Comparison of ENCODE assay signal across 1 cellular context in the genomic region with DNA sequence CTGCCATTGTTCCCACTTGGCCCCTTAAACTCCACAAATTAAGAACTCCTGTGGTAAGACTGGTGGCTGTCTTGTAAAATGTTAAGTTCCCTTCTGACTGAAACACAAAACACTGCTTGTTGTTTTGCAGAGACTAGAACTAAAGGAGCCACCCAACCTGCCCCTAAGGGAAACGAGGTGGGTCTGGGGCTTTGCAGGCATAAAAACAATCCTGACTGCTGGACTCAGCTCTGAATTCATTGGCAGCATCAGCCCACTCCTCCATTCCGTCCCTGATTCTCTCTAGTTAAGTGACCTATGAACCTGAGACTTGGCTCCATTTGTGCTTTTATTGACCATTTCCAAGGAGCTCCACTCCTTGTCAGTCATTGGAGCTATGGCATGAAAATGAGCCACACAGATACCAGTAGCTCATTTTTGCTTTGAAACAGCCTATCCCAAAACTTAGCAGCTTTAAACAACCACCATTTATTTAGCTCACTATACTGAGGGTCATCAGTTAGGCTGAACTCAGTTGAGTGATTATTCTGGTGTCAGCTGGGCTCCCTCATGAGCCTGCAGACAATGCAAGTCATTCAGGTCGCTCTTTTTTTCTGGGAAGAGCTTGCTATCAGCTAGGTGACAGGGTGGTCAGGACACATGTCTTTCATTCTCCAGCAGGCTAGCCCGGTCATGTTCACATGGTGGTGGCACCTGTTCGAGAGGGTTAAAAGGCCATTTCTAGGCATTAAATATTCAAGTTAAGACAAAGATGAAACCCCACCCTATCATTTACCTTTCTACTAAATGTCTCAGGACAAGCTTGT.
TF ChIP-seq lines count a peak whose summit lies in the region.

No MANE protein-coding gene starts in this region.

TF ChIP-seq in K562, 482 proteins besides CTCF, POLR2A, EP300 and RAD21 (continued from another document):
- TF ChIP-seq, protein P1, sequence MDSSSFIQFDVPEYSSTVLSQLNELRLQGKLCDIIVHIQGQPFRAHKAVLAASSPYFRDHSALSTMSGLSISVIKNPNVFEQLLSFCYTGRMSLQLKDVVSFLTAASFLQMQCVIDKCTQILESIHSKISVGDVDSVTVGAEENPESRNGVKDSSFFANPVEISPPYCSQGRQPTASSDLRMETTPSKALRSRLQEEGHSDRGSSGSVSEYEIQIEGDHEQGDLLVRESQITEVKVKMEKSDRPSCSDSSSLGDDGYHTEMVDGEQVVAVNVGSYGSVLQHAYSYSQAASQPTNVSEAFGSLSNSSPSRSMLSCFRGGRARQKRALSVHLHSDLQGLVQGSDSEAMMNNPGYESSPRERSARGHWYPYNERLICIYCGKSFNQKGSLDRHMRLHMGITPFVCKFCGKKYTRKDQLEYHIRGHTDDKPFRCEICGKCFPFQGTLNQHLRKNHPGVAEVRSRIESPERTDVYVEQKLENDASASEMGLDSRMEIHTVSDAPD (CRISPR knock-in tag; IDR thresholded peaks at IDR 0.05), result no peak
- TF ChIP-seq MED1 (CRISPR knock-in tag; IDR thresholded peaks at IDR 0.05; ENCODE audit: borderline replicate concordance) (no peak), SMC3 (conservative IDR thresholded peaks at IDR 0.05; ENCODE audit: insufficient read depth, low read depth, low read length) (no peak), BCOR (IDR thresholded peaks at IDR 0.05) (no peak), POLR2B (IDR thresholded peaks at IDR 0.05; ENCODE audit: low read depth, partially characterized antibody) (no peak), MTA2 (IDR thresholded peaks at IDR 0.05; ENCODE audit: low read depth) (peak; percentile 27; the same call in 1 of the 2 replicates), ZNF707 (CRISPR knock-in tag; conservative IDR thresholded peaks at IDR 0.05) (no peak), RBM25 (IDR thresholded peaks at IDR 0.05; ENCODE audit: low read depth, low read length, severe bottlenecking) (no peak), ZNF384 (IDR thresholded peaks at IDR 0.05; ENCODE audit: low read depth, low read length) (peak; percentile 31; the same call in 1 of the 2 replicates), NR4A1 (CRISPR knock-in tag; IDR thresholded peaks at IDR 0.05) (no peak), NR4A1 (tag; IDR thresholded peaks at IDR 0.05) (peak; percentile 75; the same call in 1 of the 2 replicates), ZSCAN29 (IDR thresholded peaks at IDR 0.05) (no peak), RB1 (IDR thresholded peaks at IDR 0.05; ENCODE audit: low read depth) (no peak), CBFA2T2 (conservative IDR thresholded peaks at IDR 0.05) (peak; percentile 59), ZNF24 (IDR thresholded peaks at IDR 0.05) (no peak), STAT5A (IDR thresholded peaks at IDR 0.05; ENCODE audit: borderline replicate concordance, low read length) (no peak), NFIX (CRISPR knock-in tag; IDR thresholded peaks at IDR 0.05; ENCODE audit: low read depth) (no peak), ZNF785 (CRISPR knock-in tag; IDR thresholded peaks at IDR 0.05) (no peak), POLR3A (IDR thresholded peaks at IDR 0.05; ENCODE audit: borderline replicate concordance, extremely low read depth, insufficient read depth, insufficient read length) (no peak), GTF2A2 (tag; IDR thresholded peaks at IDR 0.05) (no peak), TAF9B (IDR thresholded peaks at IDR 0.05; ENCODE audit: partially characterized antibody) (peak; percentile 28), KDM4B (IDR thresholded peaks at IDR 0.05; ENCODE audit: borderline replicate concordance in 2 of 2, low read depth in 1 of 2) (no peak), NFE2L1 (tag; IDR thresholded peaks at IDR 0.05; ENCODE audit: borderline replicate concordance, low read depth) (0 out of 2 replicates have a peak, but pooled peaks have one; percentile 2), PHTF2 (CRISPR knock-in tag; IDR thresholded peaks at IDR 0.05) (no peak), NCOR1 (IDR thresholded peaks at IDR 0.05) (peak; percentile 45; the same call in 1 of the 2 replicates), MCM7 (IDR thresholded peaks at IDR 0.05) (no peak), THRAP3 (IDR thresholded peaks at IDR 0.05; ENCODE audit: borderline replicate concordance) (no peak), NFE2 (IDR thresholded peaks at IDR 0.05; ENCODE audit: low read depth) (peak; percentile 57; the same call in 1 of the 2 replicates), YBX1 (IDR thresholded peaks at IDR 0.05) (no peak), MAFF (IDR thresholded peaks at IDR 0.05; ENCODE audit: low read length) (0 out of 2 replicates have a peak, but pooled peaks have one; percentile 26), TAL1 (IDR thresholded peaks at IDR 0.05) (peak; percentile 54; the same call in 1 of the 2 replicates), IRF2 (CRISPR knock-in tag; IDR thresholded peaks at IDR 0.05) (no peak), DMBX1 (CRISPR knock-in tag; IDR thresholded peaks at IDR 0.05; ENCODE audit: borderline replicate concordance) (peak; percentile 53; the same call in 1 of the 2 replicates), JUND (IDR thresholded peaks at IDR 0.05; ENCODE audit: borderline replicate concordance, low read depth, low read length) (no peak), JUND (tag; IDR thresholded peaks at IDR 0.05; ENCODE audit: borderline replicate concordance, low read depth, low read length) (peak; percentile 18; the same call in 1 of the 3 replicates), C11orf30 (IDR thresholded peaks at IDR 0.05; ENCODE audit: low read depth) (peak; percentile 75), TEAD4 (IDR thresholded peaks at IDR 0.05; ENCODE audit: low read length) (0 out of 2 replicates have a peak, but pooled peaks have one; percentile 25), TEAD4 (CRISPR knock-in tag; IDR thresholded peaks at IDR 0.05; ENCODE audit: borderline replicate concordance) (no peak), ARID1B (IDR thresholded peaks at IDR 0.05) (peak; percentile 59), NR2C2 (CRISPR knock-in tag; IDR thresholded peaks at IDR 0.05) (no peak), NR2C2 (tag; IDR thresholded peaks at IDR 0.05) (peak; percentile 82), PML (IDR thresholded peaks at IDR 0.05; ENCODE audit: low read length) (no peak), MECOM (CRISPR knock-in tag; IDR thresholded peaks at IDR 0.05) (peak; percentile 77; the same call in 1 of the 2 replicates), ZNF583 (CRISPR knock-in tag; IDR thresholded peaks at IDR 0.05) (no peak), ZNF217 (CRISPR knock-in tag; IDR thresholded peaks at IDR 0.05) (no peak), ZNF316 (IDR thresholded peaks at IDR 0.05) (peak; percentile 70), RUNX1 (IDR thresholded peaks at IDR 0.05; ENCODE audit: low read depth) (no peak), ZNF79 (CRISPR knock-in tag; IDR thresholded peaks at IDR 0.05; ENCODE audit: low read depth) (no peak), DPF2 (IDR thresholded peaks at IDR 0.05) (peak; percentile 20; the same call in 1 of the 2 replicates), KAT2B (IDR thresholded peaks at IDR 0.05; ENCODE audit: low read depth, low read length) (no peak), MCM2 (IDR thresholded peaks at IDR 0.05; ENCODE audit: low read depth) (no peak), TEAD2 (tag; IDR thresholded peaks at IDR 0.05) (no peak), NR3C1 (CRISPR knock-in tag; IDR thresholded peaks at IDR 0.05) (no peak), ATF7 (IDR thresholded peaks at IDR 0.05) (no peak)
- TF ChIP-seq, protein P2, sequence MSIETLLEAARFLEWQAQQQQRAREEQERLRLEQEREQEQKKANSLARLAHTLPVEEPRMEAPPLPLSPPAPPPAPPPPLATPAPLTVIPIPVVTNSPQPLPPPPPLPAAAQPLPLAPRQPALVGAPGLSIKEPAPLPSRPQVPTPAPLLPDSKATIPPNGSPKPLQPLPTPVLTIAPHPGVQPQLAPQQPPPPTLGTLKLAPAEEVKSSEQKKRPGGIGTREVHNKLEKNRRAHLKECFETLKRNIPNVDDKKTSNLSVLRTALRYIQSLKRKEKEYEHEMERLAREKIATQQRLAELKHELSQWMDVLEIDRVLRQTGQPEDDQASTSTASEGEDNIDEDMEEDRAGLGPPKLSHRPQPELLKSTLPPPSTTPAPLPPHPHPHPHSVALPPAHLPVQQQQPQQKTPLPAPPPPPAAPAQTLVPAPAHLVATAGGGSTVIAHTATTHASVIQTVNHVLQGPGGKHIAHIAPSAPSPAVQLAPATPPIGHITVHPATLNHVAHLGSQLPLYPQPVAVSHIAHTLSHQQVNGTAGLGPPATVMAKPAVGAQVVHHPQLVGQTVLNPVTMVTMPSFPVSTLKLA (conservative IDR thresholded peaks at IDR 0.05), result peak in 1 of 2 experiments; percentile 38; a peak in 1 of 4 replicates
- TF ChIP-seq, protein P3, sequence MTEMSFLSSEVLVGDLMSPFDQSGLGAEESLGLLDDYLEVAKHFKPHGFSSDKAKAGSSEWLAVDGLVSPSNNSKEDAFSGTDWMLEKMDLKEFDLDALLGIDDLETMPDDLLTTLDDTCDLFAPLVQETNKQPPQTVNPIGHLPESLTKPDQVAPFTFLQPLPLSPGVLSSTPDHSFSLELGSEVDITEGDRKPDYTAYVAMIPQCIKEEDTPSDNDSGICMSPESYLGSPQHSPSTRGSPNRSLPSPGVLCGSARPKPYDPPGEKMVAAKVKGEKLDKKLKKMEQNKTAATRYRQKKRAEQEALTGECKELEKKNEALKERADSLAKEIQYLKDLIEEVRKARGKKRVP (CRISPR knock-in tag; IDR thresholded peaks at IDR 0.05), result 0 out of 2 replicates have a peak, but pooled peaks have one; percentile 15
- TF ChIP-seq, protein P4, sequence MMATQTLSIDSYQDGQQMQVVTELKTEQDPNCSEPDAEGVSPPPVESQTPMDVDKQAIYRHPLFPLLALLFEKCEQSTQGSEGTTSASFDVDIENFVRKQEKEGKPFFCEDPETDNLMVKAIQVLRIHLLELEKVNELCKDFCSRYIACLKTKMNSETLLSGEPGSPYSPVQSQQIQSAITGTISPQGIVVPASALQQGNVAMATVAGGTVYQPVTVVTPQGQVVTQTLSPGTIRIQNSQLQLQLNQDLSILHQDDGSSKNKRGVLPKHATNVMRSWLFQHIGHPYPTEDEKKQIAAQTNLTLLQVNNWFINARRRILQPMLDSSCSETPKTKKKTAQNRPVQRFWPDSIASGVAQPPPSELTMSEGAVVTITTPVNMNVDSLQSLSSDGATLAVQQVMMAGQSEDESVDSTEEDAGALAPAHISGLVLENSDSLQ (IDR thresholded peaks at IDR 0.05), result peak; percentile 64; the same call in 1 of the 2 replicates
- TF ChIP-seq, protein P5, sequence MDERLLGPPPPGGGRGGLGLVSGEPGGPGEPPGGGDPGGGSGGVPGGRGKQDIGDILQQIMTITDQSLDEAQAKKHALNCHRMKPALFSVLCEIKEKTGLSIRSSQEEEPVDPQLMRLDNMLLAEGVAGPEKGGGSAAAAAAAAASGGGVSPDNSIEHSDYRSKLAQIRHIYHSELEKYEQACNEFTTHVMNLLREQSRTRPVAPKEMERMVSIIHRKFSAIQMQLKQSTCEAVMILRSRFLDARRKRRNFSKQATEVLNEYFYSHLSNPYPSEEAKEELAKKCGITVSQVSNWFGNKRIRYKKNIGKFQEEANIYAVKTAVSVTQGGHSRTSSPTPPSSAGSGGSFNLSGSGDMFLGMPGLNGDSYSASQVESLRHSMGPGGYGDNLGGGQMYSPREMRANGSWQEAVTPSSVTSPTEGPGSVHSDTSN (CRISPR knock-in tag; IDR thresholded peaks at IDR 0.05; ENCODE audit: low read depth), result no peak
- TF ChIP-seq, protein P5 (tag; conservative IDR thresholded peaks at IDR 0.05; ENCODE audit: low read depth), result peak; percentile 85
- TF ChIP-seq, protein P6, sequence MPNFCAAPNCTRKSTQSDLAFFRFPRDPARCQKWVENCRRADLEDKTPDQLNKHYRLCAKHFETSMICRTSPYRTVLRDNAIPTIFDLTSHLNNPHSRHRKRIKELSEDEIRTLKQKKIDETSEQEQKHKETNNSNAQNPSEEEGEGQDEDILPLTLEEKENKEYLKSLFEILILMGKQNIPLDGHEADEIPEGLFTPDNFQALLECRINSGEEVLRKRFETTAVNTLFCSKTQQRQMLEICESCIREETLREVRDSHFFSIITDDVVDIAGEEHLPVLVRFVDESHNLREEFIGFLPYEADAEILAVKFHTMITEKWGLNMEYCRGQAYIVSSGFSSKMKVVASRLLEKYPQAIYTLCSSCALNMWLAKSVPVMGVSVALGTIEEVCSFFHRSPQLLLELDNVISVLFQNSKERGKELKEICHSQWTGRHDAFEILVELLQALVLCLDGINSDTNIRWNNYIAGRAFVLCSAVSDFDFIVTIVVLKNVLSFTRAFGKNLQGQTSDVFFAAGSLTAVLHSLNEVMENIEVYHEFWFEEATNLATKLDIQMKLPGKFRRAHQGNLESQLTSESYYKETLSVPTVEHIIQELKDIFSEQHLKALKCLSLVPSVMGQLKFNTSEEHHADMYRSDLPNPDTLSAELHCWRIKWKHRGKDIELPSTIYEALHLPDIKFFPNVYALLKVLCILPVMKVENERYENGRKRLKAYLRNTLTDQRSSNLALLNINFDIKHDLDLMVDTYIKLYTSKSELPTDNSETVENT (CRISPR knock-in tag; IDR thresholded peaks at IDR 0.05), result no peak
- TF ChIP-seq, protein P7, sequence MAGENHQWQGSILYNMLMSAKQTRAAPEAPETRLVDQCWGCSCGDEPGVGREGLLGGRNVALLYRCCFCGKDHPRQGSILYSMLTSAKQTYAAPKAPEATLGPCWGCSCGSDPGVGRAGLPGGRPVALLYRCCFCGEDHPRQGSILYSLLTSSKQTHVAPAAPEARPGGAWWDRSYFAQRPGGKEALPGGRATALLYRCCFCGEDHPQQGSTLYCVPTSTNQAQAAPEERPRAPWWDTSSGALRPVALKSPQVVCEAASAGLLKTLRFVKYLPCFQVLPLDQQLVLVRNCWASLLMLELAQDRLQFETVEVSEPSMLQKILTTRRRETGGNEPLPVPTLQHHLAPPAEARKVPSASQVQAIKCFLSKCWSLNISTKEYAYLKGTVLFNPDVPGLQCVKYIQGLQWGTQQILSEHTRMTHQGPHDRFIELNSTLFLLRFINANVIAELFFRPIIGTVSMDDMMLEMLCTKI (IDR thresholded peaks at IDR 0.05; ENCODE audit: partially characterized antibody), result no peak
